Comparison of ENCODE assay signal across 25 cellular contexts in genomic region chr14:32627545-32628298, GRCh38.
DNase-seq lines count a peak whose midpoint lies in the region; ATAC-seq and TF ChIP-seq lines count a peak whose summit lies in the region.
"Had no signal": no experiment of that assay in that cellular context is flagged by ENCODE, and none has a peak within 500 bp of the region (broad histone marks: within the 10 kb centered on the region; RNA-seq: fewer than 3 reads in every experiment).

No MANE protein-coding gene starts in this region.

- no peak for TF ChIP-seq CTCF in retinal pigment epithelial cell (conservative IDR thresholded peaks at IDR 0.05; ENCODE audit: low read depth, low read length)

- DNase-seq in Right ventricle myocardium superior = no peak
- DNase-seq in cardiac septum (ENCODE audit: low spot score) = no peak
- DNase-seq in LHCN-M2 (ENCODE audit: low read depth) = peak; percentile 19
- peak; percentile 16 for DNase-seq in dermis blood vessel endothelial cell
- DNase-seq in retinal pigment epithelial cell (ENCODE audit: low read depth) = peak; percentile 52
- no peak for DNase-seq in RPMI8226
- no peak for DNase-seq in activated CD4-positive, CD25-positive, alpha-beta regulatory T cell treated with anti-CD3 and anti-CD28 coated beads, Interleukin-2, amount 50 U/mL, for 72 hours
- DNase-seq: activated CD4-positive, alpha-beta T cell treated with anti-CD3 and anti-CD28 coated beads, Interleukin-2, amount 10 ng/mL, durations not matched to agents 24 days and 14 days; activated gamma-delta T cell treated with Interleukin-2 at 50 U/mL for 16 hours; activated T-cell treated with anti-CD3 and anti-CD28 coated beads, Interleukin-2, amount 50 U/mL, for 4 hours; COR-L47; DMS79; GF-D8; H7; MG63; NCI-H1694; NCI-H2171; NCI-H526 treated with DMSO at 0.1 percent for 48 hours; nephron progenitor cell; right lobe of liver; stimulated activated CD4-positive, alpha-beta T cell treated with anti-CD3 and anti-CD28 coated beads, Interleukin-4, amount 100 ng/mL, for 24 hours; trophoblast cell had no signal

- ATAC-seq in Right ventricle myocardium superior (ENCODE audit: poor library complexity) = peak; percentile 66
- ATAC-seq: activated T-cell treated with anti-CD3 and anti-CD28 coated beads, Interleukin-2, amount 50 U/mL, for 4 hours; SK-N-SH treated with all-trans-retinoic acid at 6 μM for 48 hours; stimulated activated effector memory CD8-positive, alpha-beta T cell treated with anti-CD3 and anti-CD28 coated beads, Interleukin-12 subunit alpha, Interleukin-12 subunit beta, amount 100 ng/mL, for 72 hours had no signal

- no peak overlapping the region for H3K4me3 ChIP-seq in retinal pigment epithelial cell (ENCODE audit: low read length)
- H3K4me3 ChIP-seq: BLaER1 treated with 17β-estradiol and CSF1 and Interleukin-3, amounts not matched to agents 10 nM and 100 nM; MG63; right lobe of liver had no signal

- intact Hi-C loops in Right ventricle myocardium superior (cut with DNase I) (no loop called here), cardiac septum (cut with DNase I) (no loop called here)

Comparison
In these comparisons a context has a peak if more than half of its experiments do, and no peak if none do; other contexts are left out.
1. DNase-seq: peak in LHCN-M2 (single experiment), dermis blood vessel endothelial cell (single experiment) and retinal pigment epithelial cell (single experiment); none in Right ventricle myocardium superior (single experiment), cardiac septum (single experiment), RPMI8226 (single experiment) and activated CD4-positive, CD25-positive, alpha-beta regulatory T cell treated with anti-CD3 and anti-CD28 coated beads, Interleukin-2, amount 50 U/mL, for 72 hours (single experiment).